ENCODE assay signal across 1 cellular context in the genomic region with DNA sequence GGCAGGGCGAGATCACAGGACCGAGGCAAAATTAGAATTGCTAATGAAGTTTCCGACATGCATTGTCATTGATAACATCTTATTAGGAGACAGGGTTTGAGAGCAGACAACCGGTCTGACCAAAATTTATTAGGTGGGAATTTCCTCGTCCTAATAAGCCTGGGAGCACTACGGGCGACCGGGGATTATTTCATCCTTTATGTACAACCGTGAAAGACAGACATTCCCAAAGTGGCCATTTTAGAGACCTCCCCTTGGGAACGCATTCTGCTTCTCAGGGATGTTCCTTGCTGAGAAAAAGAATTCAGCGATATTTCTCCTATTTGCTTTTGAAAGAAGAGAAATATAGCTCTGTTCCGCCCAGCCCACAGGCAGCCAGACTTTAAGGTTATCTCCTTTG. TPM values are rescaled to one million over a fixed set of nuclear protein-coding genes. Genes with fewer than 3 reads are reported as not detected.
"Had no signal": no experiment of that assay in that cellular context is flagged by ENCODE, and none has a peak within 500 bp of the region (broad histone marks: within the 10 kb centered on the region; RNA-seq: fewer than 3 reads in every experiment).

No MANE protein-coding gene starts in this region.

RNA-seq across cellular contexts. Expression of a gene that starts 41.0 kb away (rescaled TPM):
- polyA plus RNA-seq: smooth muscle cell had no signal
